In the genomic region with DNA sequence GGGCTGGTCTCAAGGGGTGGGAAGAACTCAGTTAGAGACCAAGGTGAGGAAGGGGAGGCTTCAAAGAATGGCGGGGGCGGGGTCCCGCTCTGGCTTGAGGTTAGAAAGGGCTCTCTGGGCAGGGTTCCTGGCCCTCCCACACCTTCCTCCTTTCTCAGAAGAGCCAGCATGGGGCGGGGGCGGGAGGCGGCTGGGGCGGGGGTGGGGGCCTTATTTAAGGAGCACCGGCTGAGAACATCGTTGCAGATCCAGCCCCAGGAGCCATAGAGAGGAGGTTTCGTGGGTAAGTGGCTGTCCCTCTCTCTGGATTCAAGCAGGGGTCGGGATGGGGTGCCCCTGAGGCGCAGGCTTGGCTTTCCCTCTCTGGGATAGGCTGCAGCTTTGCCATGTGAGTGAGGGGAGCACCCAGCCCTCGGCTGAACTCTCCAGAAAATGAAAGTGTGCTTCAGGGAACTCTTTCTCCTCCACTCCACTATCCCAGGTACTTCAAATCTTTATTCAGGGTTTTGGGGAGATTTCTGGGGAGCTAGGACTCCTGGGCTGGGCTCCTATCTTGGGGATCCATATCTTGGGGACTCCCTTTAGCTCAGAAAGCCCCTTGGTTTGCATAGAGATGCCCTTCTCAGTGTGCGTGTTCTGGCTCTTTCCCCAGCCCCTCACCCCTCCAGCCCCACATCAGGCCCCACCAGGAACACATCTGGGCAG, we compare ENCODE assay signal across 1 cellular context.
TF ChIP-seq lines count a peak whose summit lies in the region.

No MANE protein-coding gene starts in this region.

TF ChIP-seq in HepG2, 621 proteins besides CTCF, POLR2A, EP300 and RAD21 (continued from another document):
- TF ChIP-seq, protein P1, sequence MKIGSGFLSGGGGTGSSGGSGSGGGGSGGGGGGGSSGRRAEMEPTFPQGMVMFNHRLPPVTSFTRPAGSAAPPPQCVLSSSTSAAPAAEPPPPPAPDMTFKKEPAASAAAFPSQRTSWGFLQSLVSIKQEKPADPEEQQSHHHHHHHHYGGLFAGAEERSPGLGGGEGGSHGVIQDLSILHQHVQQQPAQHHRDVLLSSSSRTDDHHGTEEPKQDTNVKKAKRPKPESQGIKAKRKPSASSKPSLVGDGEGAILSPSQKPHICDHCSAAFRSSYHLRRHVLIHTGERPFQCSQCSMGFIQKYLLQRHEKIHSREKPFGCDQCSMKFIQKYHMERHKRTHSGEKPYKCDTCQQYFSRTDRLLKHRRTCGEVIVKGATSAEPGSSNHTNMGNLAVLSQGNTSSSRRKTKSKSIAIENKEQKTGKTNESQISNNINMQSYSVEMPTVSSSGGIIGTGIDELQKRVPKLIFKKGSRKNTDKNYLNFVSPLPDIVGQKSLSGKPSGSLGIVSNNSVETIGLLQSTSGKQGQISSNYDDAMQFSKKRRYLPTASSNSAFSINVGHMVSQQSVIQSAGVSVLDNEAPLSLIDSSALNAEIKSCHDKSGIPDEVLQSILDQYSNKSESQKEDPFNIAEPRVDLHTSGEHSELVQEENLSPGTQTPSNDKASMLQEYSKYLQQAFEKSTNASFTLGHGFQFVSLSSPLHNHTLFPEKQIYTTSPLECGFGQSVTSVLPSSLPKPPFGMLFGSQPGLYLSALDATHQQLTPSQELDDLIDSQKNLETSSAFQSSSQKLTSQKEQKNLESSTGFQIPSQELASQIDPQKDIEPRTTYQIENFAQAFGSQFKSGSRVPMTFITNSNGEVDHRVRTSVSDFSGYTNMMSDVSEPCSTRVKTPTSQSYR (CRISPR knock-in tag; IDR thresholded peaks at IDR 0.05; ENCODE audit: borderline replicate concordance): no peak
- no peak for TF ChIP-seq TP53 (CRISPR knock-in tag; conservative IDR thresholded peaks at IDR 0.05)
- TF ChIP-seq, protein P2, sequence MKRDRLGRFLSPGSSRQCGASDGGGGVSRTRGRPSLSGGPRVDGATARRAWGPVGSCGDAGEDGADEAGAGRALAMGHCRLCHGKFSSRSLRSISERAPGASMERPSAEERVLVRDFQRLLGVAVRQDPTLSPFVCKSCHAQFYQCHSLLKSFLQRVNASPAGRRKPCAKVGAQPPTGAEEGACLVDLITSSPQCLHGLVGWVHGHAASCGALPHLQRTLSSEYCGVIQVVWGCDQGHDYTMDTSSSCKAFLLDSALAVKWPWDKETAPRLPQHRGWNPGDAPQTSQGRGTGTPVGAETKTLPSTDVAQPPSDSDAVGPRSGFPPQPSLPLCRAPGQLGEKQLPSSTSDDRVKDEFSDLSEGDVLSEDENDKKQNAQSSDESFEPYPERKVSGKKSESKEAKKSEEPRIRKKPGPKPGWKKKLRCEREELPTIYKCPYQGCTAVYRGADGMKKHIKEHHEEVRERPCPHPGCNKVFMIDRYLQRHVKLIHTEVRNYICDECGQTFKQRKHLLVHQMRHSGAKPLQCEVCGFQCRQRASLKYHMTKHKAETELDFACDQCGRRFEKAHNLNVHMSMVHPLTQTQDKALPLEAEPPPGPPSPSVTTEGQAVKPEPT (CRISPR knock-in tag; IDR thresholded peaks at IDR 0.05; ENCODE audit: low read depth): no peak
- no peak for TF ChIP-seq HDAC6 (IDR thresholded peaks at IDR 0.05; ENCODE audit: low read depth, low read length)
- TF ChIP-seq THAP11 (CRISPR knock-in tag; IDR thresholded peaks at IDR 0.05): no peak
- TF ChIP-seq ZNF652 (CRISPR knock-in tag; IDR thresholded peaks at IDR 0.05; ENCODE audit: borderline replicate concordance, low read depth): no peak
- TF ChIP-seq, protein P3, sequence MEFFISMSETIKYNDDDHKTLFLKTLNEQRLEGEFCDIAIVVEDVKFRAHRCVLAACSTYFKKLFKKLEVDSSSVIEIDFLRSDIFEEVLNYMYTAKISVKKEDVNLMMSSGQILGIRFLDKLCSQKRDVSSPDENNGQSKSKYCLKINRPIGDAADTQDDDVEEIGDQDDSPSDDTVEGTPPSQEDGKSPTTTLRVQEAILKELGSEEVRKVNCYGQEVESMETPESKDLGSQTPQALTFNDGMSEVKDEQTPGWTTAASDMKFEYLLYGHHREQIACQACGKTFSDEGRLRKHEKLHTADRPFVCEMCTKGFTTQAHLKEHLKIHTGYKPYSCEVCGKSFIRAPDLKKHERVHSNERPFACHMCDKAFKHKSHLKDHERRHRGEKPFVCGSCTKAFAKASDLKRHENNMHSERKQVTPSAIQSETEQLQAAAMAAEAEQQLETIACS (CRISPR knock-in tag; IDR thresholded peaks at IDR 0.05): no peak
- no peak for TF ChIP-seq CAMTA2 (CRISPR knock-in tag; IDR thresholded peaks at IDR 0.05; ENCODE audit: borderline replicate concordance)
- TF ChIP-seq CENPX (CRISPR knock-in tag; IDR thresholded peaks at IDR 0.05): no peak
- TF ChIP-seq, protein P4, sequence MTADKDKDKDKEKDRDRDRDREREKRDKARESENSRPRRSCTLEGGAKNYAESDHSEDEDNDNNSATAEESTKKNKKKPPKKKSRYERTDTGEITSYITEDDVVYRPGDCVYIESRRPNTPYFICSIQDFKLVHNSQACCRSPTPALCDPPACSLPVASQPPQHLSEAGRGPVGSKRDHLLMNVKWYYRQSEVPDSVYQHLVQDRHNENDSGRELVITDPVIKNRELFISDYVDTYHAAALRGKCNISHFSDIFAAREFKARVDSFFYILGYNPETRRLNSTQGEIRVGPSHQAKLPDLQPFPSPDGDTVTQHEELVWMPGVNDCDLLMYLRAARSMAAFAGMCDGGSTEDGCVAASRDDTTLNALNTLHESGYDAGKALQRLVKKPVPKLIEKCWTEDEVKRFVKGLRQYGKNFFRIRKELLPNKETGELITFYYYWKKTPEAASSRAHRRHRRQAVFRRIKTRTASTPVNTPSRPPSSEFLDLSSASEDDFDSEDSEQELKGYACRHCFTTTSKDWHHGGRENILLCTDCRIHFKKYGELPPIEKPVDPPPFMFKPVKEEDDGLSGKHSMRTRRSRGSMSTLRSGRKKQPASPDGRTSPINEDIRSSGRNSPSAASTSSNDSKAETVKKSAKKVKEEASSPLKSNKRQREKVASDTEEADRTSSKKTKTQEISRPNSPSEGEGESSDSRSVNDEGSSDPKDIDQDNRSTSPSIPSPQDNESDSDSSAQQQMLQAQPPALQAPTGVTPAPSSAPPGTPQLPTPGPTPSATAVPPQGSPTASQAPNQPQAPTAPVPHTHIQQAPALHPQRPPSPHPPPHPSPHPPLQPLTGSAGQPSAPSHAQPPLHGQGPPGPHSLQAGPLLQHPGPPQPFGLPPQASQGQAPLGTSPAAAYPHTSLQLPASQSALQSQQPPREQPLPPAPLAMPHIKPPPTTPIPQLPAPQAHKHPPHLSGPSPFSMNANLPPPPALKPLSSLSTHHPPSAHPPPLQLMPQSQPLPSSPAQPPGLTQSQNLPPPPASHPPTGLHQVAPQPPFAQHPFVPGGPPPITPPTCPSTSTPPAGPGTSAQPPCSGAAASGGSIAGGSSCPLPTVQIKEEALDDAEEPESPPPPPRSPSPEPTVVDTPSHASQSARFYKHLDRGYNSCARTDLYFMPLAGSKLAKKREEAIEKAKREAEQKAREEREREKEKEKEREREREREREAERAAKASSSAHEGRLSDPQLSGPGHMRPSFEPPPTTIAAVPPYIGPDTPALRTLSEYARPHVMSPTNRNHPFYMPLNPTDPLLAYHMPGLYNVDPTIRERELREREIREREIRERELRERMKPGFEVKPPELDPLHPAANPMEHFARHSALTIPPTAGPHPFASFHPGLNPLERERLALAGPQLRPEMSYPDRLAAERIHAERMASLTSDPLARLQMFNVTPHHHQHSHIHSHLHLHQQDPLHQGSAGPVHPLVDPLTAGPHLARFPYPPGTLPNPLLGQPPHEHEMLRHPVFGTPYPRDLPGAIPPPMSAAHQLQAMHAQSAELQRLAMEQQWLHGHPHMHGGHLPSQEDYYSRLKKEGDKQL (CRISPR knock-in tag; IDR thresholded peaks at IDR 0.05; ENCODE audit: low read depth): no peak
- no peak for TF ChIP-seq SNAPC2 (CRISPR knock-in tag; IDR thresholded peaks at IDR 0.05)
- TF ChIP-seq, protein P5, sequence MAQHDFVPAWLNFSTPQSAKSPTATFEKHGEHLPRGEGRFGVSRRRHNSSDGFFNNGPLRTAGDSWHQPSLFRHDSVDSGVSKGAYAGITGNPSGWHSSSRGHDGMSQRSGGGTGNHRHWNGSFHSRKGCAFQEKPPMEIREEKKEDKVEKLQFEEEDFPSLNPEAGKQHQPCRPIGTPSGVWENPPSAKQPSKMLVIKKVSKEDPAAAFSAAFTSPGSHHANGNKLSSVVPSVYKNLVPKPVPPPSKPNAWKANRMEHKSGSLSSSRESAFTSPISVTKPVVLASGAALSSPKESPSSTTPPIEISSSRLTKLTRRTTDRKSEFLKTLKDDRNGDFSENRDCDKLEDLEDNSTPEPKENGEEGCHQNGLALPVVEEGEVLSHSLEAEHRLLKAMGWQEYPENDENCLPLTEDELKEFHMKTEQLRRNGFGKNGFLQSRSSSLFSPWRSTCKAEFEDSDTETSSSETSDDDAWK (CRISPR knock-in tag; IDR thresholded peaks at IDR 0.05): no peak
- TF ChIP-seq ZSCAN29 (CRISPR knock-in tag; conservative IDR thresholded peaks at IDR 0.05): no peak
- TF ChIP-seq, protein P6, sequence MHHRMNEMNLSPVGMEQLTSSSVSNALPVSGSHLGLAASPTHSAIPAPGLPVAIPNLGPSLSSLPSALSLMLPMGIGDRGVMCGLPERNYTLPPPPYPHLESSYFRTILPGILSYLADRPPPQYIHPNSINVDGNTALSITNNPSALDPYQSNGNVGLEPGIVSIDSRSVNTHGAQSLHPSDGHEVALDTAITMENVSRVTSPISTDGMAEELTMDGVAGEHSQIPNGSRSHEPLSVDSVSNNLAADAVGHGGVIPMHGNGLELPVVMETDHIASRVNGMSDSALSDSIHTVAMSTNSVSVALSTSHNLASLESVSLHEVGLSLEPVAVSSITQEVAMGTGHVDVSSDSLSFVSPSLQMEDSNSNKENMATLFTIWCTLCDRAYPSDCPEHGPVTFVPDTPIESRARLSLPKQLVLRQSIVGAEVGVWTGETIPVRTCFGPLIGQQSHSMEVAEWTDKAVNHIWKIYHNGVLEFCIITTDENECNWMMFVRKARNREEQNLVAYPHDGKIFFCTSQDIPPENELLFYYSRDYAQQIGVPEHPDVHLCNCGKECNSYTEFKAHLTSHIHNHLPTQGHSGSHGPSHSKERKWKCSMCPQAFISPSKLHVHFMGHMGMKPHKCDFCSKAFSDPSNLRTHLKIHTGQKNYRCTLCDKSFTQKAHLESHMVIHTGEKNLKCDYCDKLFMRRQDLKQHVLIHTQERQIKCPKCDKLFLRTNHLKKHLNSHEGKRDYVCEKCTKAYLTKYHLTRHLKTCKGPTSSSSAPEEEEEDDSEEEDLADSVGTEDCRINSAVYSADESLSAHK (CRISPR knock-in tag; IDR thresholded peaks at IDR 0.05; ENCODE audit: borderline replicate concordance): no peak
- no peak for TF ChIP-seq EED (CRISPR knock-in tag; IDR thresholded peaks at IDR 0.05)
- TF ChIP-seq, protein P7, sequence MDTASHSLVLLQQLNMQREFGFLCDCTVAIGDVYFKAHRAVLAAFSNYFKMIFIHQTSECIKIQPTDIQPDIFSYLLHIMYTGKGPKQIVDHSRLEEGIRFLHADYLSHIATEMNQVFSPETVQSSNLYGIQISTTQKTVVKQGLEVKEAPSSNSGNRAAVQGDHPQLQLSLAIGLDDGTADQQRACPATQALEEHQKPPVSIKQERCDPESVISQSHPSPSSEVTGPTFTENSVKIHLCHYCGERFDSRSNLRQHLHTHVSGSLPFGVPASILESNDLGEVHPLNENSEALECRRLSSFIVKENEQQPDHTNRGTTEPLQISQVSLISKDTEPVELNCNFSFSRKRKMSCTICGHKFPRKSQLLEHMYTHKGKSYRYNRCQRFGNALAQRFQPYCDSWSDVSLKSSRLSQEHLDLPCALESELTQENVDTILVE (CRISPR knock-in tag; IDR thresholded peaks at IDR 0.05): no peak
- TF ChIP-seq FOXK1 (CRISPR knock-in tag; IDR thresholded peaks at IDR 0.05; ENCODE audit: borderline replicate concordance, low read depth): no peak
- TF ChIP-seq RXRB (CRISPR knock-in tag; IDR thresholded peaks at IDR 0.05; ENCODE audit: borderline replicate concordance): no peak
- TF ChIP-seq FOXA3 (CRISPR knock-in tag; IDR thresholded peaks at IDR 0.05): no peak
- no peak for TF ChIP-seq ZSCAN31 (CRISPR knock-in tag; IDR thresholded peaks at IDR 0.05; ENCODE audit: low read depth)
- no peak for TF ChIP-seq ZNF292 (CRISPR knock-in tag; IDR thresholded peaks at IDR 0.05; ENCODE audit: borderline replicate concordance, low read depth)
- TF ChIP-seq, protein P8, sequence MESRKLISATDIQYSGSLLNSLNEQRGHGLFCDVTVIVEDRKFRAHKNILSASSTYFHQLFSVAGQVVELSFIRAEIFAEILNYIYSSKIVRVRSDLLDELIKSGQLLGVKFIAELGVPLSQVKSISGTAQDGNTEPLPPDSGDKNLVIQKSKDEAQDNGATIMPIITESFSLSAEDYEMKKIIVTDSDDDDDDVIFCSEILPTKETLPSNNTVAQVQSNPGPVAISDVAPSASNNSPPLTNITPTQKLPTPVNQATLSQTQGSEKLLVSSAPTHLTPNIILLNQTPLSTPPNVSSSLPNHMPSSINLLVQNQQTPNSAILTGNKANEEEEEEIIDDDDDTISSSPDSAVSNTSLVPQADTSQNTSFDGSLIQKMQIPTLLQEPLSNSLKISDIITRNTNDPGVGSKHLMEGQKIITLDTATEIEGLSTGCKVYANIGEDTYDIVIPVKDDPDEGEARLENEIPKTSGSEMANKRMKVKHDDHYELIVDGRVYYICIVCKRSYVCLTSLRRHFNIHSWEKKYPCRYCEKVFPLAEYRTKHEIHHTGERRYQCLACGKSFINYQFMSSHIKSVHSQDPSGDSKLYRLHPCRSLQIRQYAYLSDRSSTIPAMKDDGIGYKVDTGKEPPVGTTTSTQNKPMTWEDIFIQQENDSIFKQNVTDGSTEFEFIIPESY (CRISPR knock-in tag; IDR thresholded peaks at IDR 0.05): no peak
